In the genomic region with DNA sequence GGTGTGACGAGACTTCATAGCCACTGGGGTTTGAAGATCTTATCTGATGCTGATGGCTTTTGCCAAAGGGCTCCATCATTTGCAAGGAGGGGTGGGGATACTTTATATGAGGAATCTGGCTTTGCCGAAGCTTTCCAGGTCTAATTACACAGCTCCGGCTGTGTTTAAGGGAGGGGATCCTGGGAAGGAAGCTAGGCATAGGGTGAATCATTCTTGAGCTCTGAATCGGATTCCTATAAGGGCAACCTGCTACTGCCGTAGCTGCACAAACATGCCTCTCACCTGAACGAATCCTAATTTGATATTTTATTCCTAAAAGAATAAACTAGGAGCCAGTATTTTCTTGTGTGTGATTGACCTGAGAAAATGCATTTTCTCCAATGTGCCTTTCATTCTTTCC, we compare ENCODE assay signal across 16 cellular contexts.
DNase-seq lines count a peak whose midpoint lies in the region; ATAC-seq and TF ChIP-seq lines count a peak whose summit lies in the region.
"Had no signal": no experiment of that assay in that cellular context is flagged by ENCODE, and none has a peak within 500 bp of the region (broad histone marks: within the 10 kb centered on the region; RNA-seq: fewer than 3 reads in every experiment).

No MANE protein-coding gene starts in this region.

- no peak overlapping the region for H3K4me2 ChIP-seq in mammary epithelial cell (ENCODE audit: insufficient read depth, low read depth, low read length)
- H3K4me2 ChIP-seq: A549 had no signal

- H2AFZ ChIP-seq in mammary epithelial cell (ENCODE audit: low read depth, low read length), result no peak overlapping the region

- no peaks in the 10 kb centered on the region for H3K9me3 Mint-ChIP-seq in MCF 10A (ENCODE audit: unreplicated experiment)
- H3K9me3 Mint-ChIP-seq: CD4-positive, alpha-beta memory T cell had no signal

- no peak overlapping the region for H3K4me3 Mint-ChIP-seq in MCF 10A (ENCODE audit: unreplicated experiment)
- H3K4me3 Mint-ChIP-seq: CD4-positive, alpha-beta memory T cell had no signal

- no peaks in the 10 kb centered on the region for H3K9me3 ChIP-seq in mammary epithelial cell (replicated peaks; ENCODE audit: insufficient read depth, low read length)
- no peaks in the 10 kb centered on the region for H3K9me3 ChIP-seq in esophagus muscularis mucosa
- H3K9me3 ChIP-seq: A549, HAP-1 had no signal

- no peaks in the 10 kb centered on the region for H3K36me3 ChIP-seq in mammary epithelial cell (ENCODE audit: insufficient read depth, low read length)
- no peaks in the 10 kb centered on the region for H3K36me3 ChIP-seq in esophagus muscularis mucosa
- H3K36me3 ChIP-seq: HAP-1 had no signal

- no peak for TF ChIP-seq EP300 in esophagus muscularis mucosa (IDR thresholded peaks at IDR 0.05)

- H3K27me3 ChIP-seq in mammary epithelial cell (ENCODE audit: insufficient read depth, low read length) (no peaks in the 10 kb centered on the region), esophagus muscularis mucosa (peaks cover 0 to 8% (median 0%) of the 10 kb centered on the region in 4 donors)

- dilution Hi-C loops in mammary epithelial cell (cut with HindIII; ENCODE audit: low sequenced_read_pairs), result no loop called here

- H4K20me1 ChIP-seq in mammary epithelial cell (ENCODE audit: insufficient read depth, low read length), result no peaks in the 10 kb centered on the region

- DNase-seq in MCF 10A (ENCODE audit: unreplicated experiment) (peak; percentile 17), mammary epithelial cell (no peak), NCI-H2171 treated with DMSO at 0.1 percent for 48 hours (lab: John Stamatoyannopoulos, UW) (peak; percentile 86), left kidney (ENCODE audit: low read depth, low spot score) (peak; percentile 41), GM20000 (ENCODE audit: low spot score) (no peak), esophagus muscularis mucosa (ENCODE audit: extremely low spot score) (no peak)
- DNase-seq: AML-193; CD4-positive, alpha-beta memory T cell; DMS53; DND-41; KG1 had no signal

- H3K79me2 ChIP-seq in mammary epithelial cell (ENCODE audit: insufficient read depth, low read length), result no peaks in the 10 kb centered on the region

- TF ChIP-seq CTCF in MCF 10A (IDR thresholded peaks at IDR 0.05; ENCODE audit: unreplicated experiment), result no peak
- TF ChIP-seq CTCF in mammary epithelial cell (conservative IDR thresholded peaks at IDR 0.05 in 1 of 2, IDR thresholded peaks at IDR 0.05 in 1 of 2; ENCODE audit: extremely low read depth in 1 of 2, insufficient read depth in 1 of 2, low read depth in 1 of 2, low read length in 2 of 2), result no peak
- TF ChIP-seq CTCF in GM20000 (IDR thresholded peaks at IDR 0.05; ENCODE audit: extremely low read depth, missing control alignments), result no peak
- no peak for TF ChIP-seq CTCF in esophagus muscularis mucosa (IDR thresholded peaks at IDR 0.05)

- H3K4me1 ChIP-seq in mammary epithelial cell (ENCODE audit: insufficient read depth, low read length) (no peaks in the 10 kb centered on the region), esophagus muscularis mucosa (no peaks in the 10 kb centered on the region)
- H3K4me1 ChIP-seq: A549, HAP-1 had no signal

- POLR2A ChIA-PET in MCF 10A (lab: Yijun Ruan, JAX), result no interaction called here

- H3K4me3 ChIP-seq in mammary epithelial cell (replicated peaks in 1 of 3; ENCODE audit: insufficient read depth in 1 of 3, low read depth in 2 of 3, low read length in 3 of 3) (no peak overlapping the region), esophagus muscularis mucosa (no peak overlapping the region)
- H3K4me3 ChIP-seq: A549, HAP-1 had no signal

- intact Hi-C loops in MCF 10A (cut with micrococcal nuclease) (no loop called here), mammary epithelial cell (cut with micrococcal nuclease) (no loop called here), esophagus muscularis mucosa (cut with DNase I) (no loop called here)

- BruUV-seq in MCF 10A (replicated peaks; lab: Mats Ljungman, UMichigan), result no TSS peak
- BruUV-seq in mammary epithelial cell (replicated peaks; lab: Mats Ljungman, UMichigan), result no TSS peak

- no peak for TF ChIP-seq POLR2A in esophagus muscularis mucosa (IDR thresholded peaks at IDR 0.05; ENCODE audit: low read depth)

- no peaks in the 10 kb centered on the region for H3K4me1 Mint-ChIP-seq in MCF 10A (ENCODE audit: insufficient read depth, unreplicated experiment)
- H3K4me1 Mint-ChIP-seq: CD14-positive monocyte; CD4-positive, alpha-beta memory T cell had no signal

- CTCF ChIA-PET in MCF 10A (lab: Yijun Ruan, JAX) (no interaction called here), mammary epithelial cell (lab: Charles Lee; ENCODE audit: low non-redundant PET) (no interaction called here)

- H3K27ac Mint-ChIP-seq in MCF 10A (ENCODE audit: low read depth, unreplicated experiment), result no peak overlapping the region
- H3K27ac Mint-ChIP-seq: CD14-positive monocyte; CD4-positive, alpha-beta memory T cell had no signal

- no peak overlapping the region for H3K9ac ChIP-seq in mammary epithelial cell (ENCODE audit: insufficient read depth, low read length)

- no peaks in the 10 kb centered on the region for H3K36me3 Mint-ChIP-seq in MCF 10A (ENCODE audit: insufficient read depth, unreplicated experiment)
- H3K36me3 Mint-ChIP-seq: CD14-positive monocyte; CD4-positive, alpha-beta memory T cell had no signal

- 68% methylated on average over 6 of the region's 6 CpGs for WGBS in mammary epithelial cell (ENCODE audit: low coverage, missing lambda C conversion rate)
- 66% methylated on average over 6 of the region's 6 CpGs for WGBS in esophagus muscularis mucosa

- peaks cover 51% of the 10 kb centered on the region for H3K27me3 Mint-ChIP-seq in MCF 10A (ENCODE audit: insufficient read depth, unreplicated experiment)

- ATAC-seq in GM18498 (IDR thresholded peaks at IDR 0.05; ENCODE audit: unreplicated experiment), result no peak
- ATAC-seq: A549 had no signal

- H3K27ac ChIP-seq in mammary epithelial cell (ENCODE audit: insufficient read depth, low read depth, low read length) (no peak overlapping the region), esophagus muscularis mucosa (replicated peaks in 1 of 4) (no peak overlapping the region)
- H3K27ac ChIP-seq: 22Rv1, A549 had no signal

- in situ Hi-C loops in mammary epithelial cell (cut with MboI; ENCODE audit: low sequenced_read_pairs in 2 of 2), result no loop called here

Comparison
In these comparisons a context has a peak if more than half of its experiments do, and no peak if none do; other contexts are left out.
1. DNase-seq: peak in MCF 10A (single experiment), NCI-H2171 treated with DMSO at 0.1 percent for 48 hours (single experiment) and left kidney (single experiment); none in mammary epithelial cell (single experiment), GM20000 (single experiment) and esophagus muscularis mucosa (single experiment).